1 cellular context compared by ENCODE assay signal in genomic region chr6:89145962-89146747, GRCh38.
TF ChIP-seq lines count a peak whose summit lies in the region.

PM20D2 (plus strand) TSS chr6:89146055; CDS start chr6:89146145, 90 bp downstream.

TF ChIP-seq in HEK293, 187 proteins besides CTCF, POLR2A, EP300 and RAD21 (continued from another document and continues in another):
- TF ChIP-seq REST (tag by site-specific recombination; IDR thresholded peaks at IDR 0.05) (no peak; the same call in 1 of the 2 replicates), ZNF394 (tag by site-specific recombination; IDR thresholded peaks at IDR 0.05; ENCODE audit: borderline replicate concordance) (no peak), ZSCAN5A (tag by site-specific recombination; IDR thresholded peaks at IDR 0.05) (peak; percentile 89; the same call in 1 of the 2 replicates), ZNF239 (tag by site-specific recombination; IDR thresholded peaks at IDR 0.05) (no peak), ZNF510 (tag by site-specific recombination; IDR thresholded peaks at IDR 0.05; ENCODE audit: insufficient replicate concordance) (no peak), ZBTB48 (tag by site-specific recombination; IDR thresholded peaks at IDR 0.05) (peak; percentile 64), ZBTB6 (tag by site-specific recombination; IDR thresholded peaks at IDR 0.05) (peak; percentile 66; the same call in 1 of the 2 replicates), ZNF155 (tag by site-specific recombination; IDR thresholded peaks at IDR 0.05) (no peak), ZNF521 (tag by site-specific recombination; IDR thresholded peaks at IDR 0.05) (no peak), ZNF18 (tag by site-specific recombination; IDR thresholded peaks at IDR 0.05) (no peak), ZNF324 (tag by site-specific recombination; IDR thresholded peaks at IDR 0.05) (no peak), MYNN (tag by site-specific recombination; IDR thresholded peaks at IDR 0.05; ENCODE audit: borderline replicate concordance) (no peak), KLF8 (tag by site-specific recombination; IDR thresholded peaks at IDR 0.05) (peak; percentile 89; the same call in 1 of the 2 replicates), ZNF416 (tag by site-specific recombination; IDR thresholded peaks at IDR 0.05) (no peak), BCL11A (tag by site-specific recombination; IDR thresholded peaks at IDR 0.05; ENCODE audit: low read depth) (0 out of 2 replicates have a peak, but pooled peaks have one; percentile 24), ZNF223 (tag by site-specific recombination; IDR thresholded peaks at IDR 0.05) (no peak), ZNF114 (tag by site-specific recombination; IDR thresholded peaks at IDR 0.05) (no peak), ZNF654 (tag by site-specific recombination; IDR thresholded peaks at IDR 0.05; ENCODE audit: low read depth) (no peak), ZFHX2 (tag by site-specific recombination; conservative IDR thresholded peaks at IDR 0.05) (peak; percentile 83), ZNF10 (tag by site-specific recombination; IDR thresholded peaks at IDR 0.05) (no peak), ZFP41 (tag by site-specific recombination; IDR thresholded peaks at IDR 0.05; ENCODE audit: borderline replicate concordance) (no peak), KLF1 (tag by site-specific recombination; IDR thresholded peaks at IDR 0.05) (peak; percentile 82), ZNF214 (tag by site-specific recombination; IDR thresholded peaks at IDR 0.05; ENCODE audit: borderline replicate concordance) (no peak), ZNF529 (tag by site-specific recombination; IDR thresholded peaks at IDR 0.05; ENCODE audit: insufficient replicate concordance) (no peak), YY2 (tag by site-specific recombination; IDR thresholded peaks at IDR 0.05) (0 out of 2 replicates have a peak, but pooled peaks have one; percentile 34), PBX3 (CRISPR knock-in tag; IDR thresholded peaks at IDR 0.05) (peak; percentile 88), ZNF24 (tag by site-specific recombination; IDR thresholded peaks at IDR 0.05) (no peak), ZFP69B (tag by site-specific recombination; IDR thresholded peaks at IDR 0.05) (peak; percentile 43; the same call in 1 of the 2 replicates), ZNF2 (tag by site-specific recombination; IDR thresholded peaks at IDR 0.05) (no peak; the same call in 1 of the 2 replicates), ZNF354C (tag by site-specific recombination; IDR thresholded peaks at IDR 0.05; ENCODE audit: borderline replicate concordance, low read depth) (no peak), ZNF624 (tag by site-specific recombination; IDR thresholded peaks at IDR 0.05) (no peak), ZNF777 (tag by site-specific recombination; IDR thresholded peaks at IDR 0.05; ENCODE audit: borderline replicate concordance) (no peak; the same call in 1 of the 2 replicates), IKZF3 (tag by site-specific recombination; IDR thresholded peaks at IDR 0.05) (no peak), ZNF175 (tag by site-specific recombination; IDR thresholded peaks at IDR 0.05) (no peak), ZNF404 (tag by site-specific recombination; IDR thresholded peaks at IDR 0.05) (no peak), ZNF645 (tag by site-specific recombination; IDR thresholded peaks at IDR 0.05) (no peak), ZBTB8A (tag by site-specific recombination; IDR thresholded peaks at IDR 0.05) (peak; percentile 89), ZNF701 (tag by site-specific recombination; IDR thresholded peaks at IDR 0.05) (no peak), AEBP2 (tag by site-specific recombination; IDR thresholded peaks at IDR 0.05; ENCODE audit: borderline replicate concordance) (no peak), HIC1 (tag by site-specific recombination; IDR thresholded peaks at IDR 0.05) (peak; percentile 88), ZNF518A (tag by site-specific recombination; conservative IDR thresholded peaks at IDR 0.05; ENCODE audit: low read depth) (no peak), ZNF211 (tag by site-specific recombination; IDR thresholded peaks at IDR 0.05; ENCODE audit: low read depth) (no peak), HOXC10 (CRISPR knock-in tag; IDR thresholded peaks at IDR 0.05) (peak; percentile 90; the same call in 1 of the 2 replicates), ZNF837 (tag by site-specific recombination; IDR thresholded peaks at IDR 0.05) (no peak)
